Comparison of ENCODE assay signal across 1 cellular context in genomic region chr1:151143986-151144385, GRCh38.
TF ChIP-seq lines count a peak whose summit lies in the region.

No MANE protein-coding gene starts in this region.

TF ChIP-seq in GM12891, 5 proteins besides CTCF, POLR2A, EP300 and RAD21:
- TF ChIP-seq PAX5 (IDR thresholded peaks at IDR 0.05; ENCODE audit: insufficient read depth, low read length, severe bottlenecking) (no peak), TAF1 (IDR thresholded peaks at IDR 0.05; ENCODE audit: low read depth, low read length) (no peak), POLR2AphosphoS5 (IDR thresholded peaks at IDR 0.05; ENCODE audit: low read depth, low read length) (no peak), SPI1 (IDR thresholded peaks at IDR 0.05; ENCODE audit: low read depth, low read length) (no peak), POU2F2 (IDR thresholded peaks at IDR 0.05; ENCODE audit: low read depth, low read length) (no peak)
